Comparison of ENCODE assay signal across 9 cellular contexts in genomic region chr3:171874251-171874679, GRCh38. TPM values are rescaled to one million over a fixed set of nuclear protein-coding genes. Genes with fewer than 3 reads are reported as not detected.
DNase-seq lines count a peak whose midpoint lies in the region; ATAC-seq and TF ChIP-seq lines count a peak whose summit lies in the region.
"Had no signal": no experiment of that assay in that cellular context is flagged by ENCODE, and none has a peak within 500 bp of the region (broad histone marks: within the 10 kb centered on the region; RNA-seq: fewer than 3 reads in every experiment).

No MANE protein-coding gene starts in this region.

- no peaks in the 10 kb centered on the region for H3K9me3 ChIP-seq in HUES6 (ENCODE audit: control insufficient read depth, insufficient read depth, low read depth, low read length)
- no peaks in the 10 kb centered on the region for H3K9me3 ChIP-seq in tibial artery

- H3K9me3 Mint-ChIP-seq in brain: no peaks in the 10 kb centered on the region
- H3K9me3 Mint-ChIP-seq in activated CD4-positive, alpha-beta T cell treated with anti-CD3 and anti-CD28 coated beads for 36 hours (ENCODE audit: low read depth): no peaks in the 10 kb centered on the region

- POLR2A ChIA-PET in activated CD4-positive, alpha-beta T cell treated with anti-CD3 and anti-CD28 coated beads for 36 hours (lab: Charles Lee): no interaction called here

- DNase-seq in kidney epithelial cell (ENCODE audit: low read depth) (peak; percentile 94), tibial artery (no peak), amygdala (lab: John Stamatoyannopoulos, UW) (no peak), HuH-7.5 (ENCODE audit: low spot score) (no peak), NCI-H2107 (lab: John Stamatoyannopoulos, UW) (no peak)
- no peak for DNase-seq in activated CD4-positive, alpha-beta T cell treated with anti-CD3 and anti-CD28 coated beads for 36 hours
- DNase-seq: anterior cingulate cortex had no signal

- H3K27ac Mint-ChIP-seq in brain: peak overlapping the region in 4 of 5 experiments; percentile 39 to 86 (median 85)
- no peak overlapping the region for H3K27ac Mint-ChIP-seq in activated CD4-positive, alpha-beta T cell treated with anti-CD3 and anti-CD28 coated beads for 36 hours

- TF ChIP-seq CTCF in brain (conservative IDR thresholded peaks at IDR 0.05) (no peak), kidney epithelial cell (IDR thresholded peaks at IDR 0.05; ENCODE audit: insufficient read depth, low read length, poor library complexity, severe bottlenecking) (no peak), tibial artery (IDR thresholded peaks at IDR 0.05) (no peak)

- no peaks in the 10 kb centered on the region for H3K27me3 ChIP-seq in HUES6 (ENCODE audit: control insufficient read depth, insufficient read depth, low read length)
- H3K27me3 ChIP-seq in kidney epithelial cell (ENCODE audit: control insufficient read depth, insufficient read depth, low read length): no peaks in the 10 kb centered on the region
- H3K27me3 ChIP-seq in tibial artery: no peaks in the 10 kb centered on the region

- H3K9ac ChIP-seq in HUES6 (ENCODE audit: low read length): no peak overlapping the region

- H3K4me1 ChIP-seq in HUES6 (ENCODE audit: control insufficient read depth, insufficient read depth, low read length): peaks cover 31% of the 10 kb centered on the region
- H3K4me1 ChIP-seq in tibial artery: peaks cover 0 to 57% (median 29%) of the 10 kb centered on the region in 4 donors

- no peaks in the 10 kb centered on the region for H3K36me3 Mint-ChIP-seq in brain
- no peaks in the 10 kb centered on the region for H3K36me3 Mint-ChIP-seq in activated CD4-positive, alpha-beta T cell treated with anti-CD3 and anti-CD28 coated beads for 36 hours (ENCODE audit: low read depth)

- no peak for ATAC-seq in activated CD4-positive, alpha-beta T cell treated with anti-CD3 and anti-CD28 coated beads for 36 hours

- CTCF ChIA-PET in activated CD4-positive, alpha-beta T cell treated with anti-CD3 and anti-CD28 coated beads for 36 hours (lab: Charles Lee): no interaction called here

- H3K36me3 ChIP-seq in HUES6 (ENCODE audit: control insufficient read depth, insufficient read depth, low read length) (no peaks in the 10 kb centered on the region), kidney epithelial cell (ENCODE audit: control insufficient read depth, insufficient read depth, low read length) (no peaks in the 10 kb centered on the region), tibial artery (no peaks in the 10 kb centered on the region)

- intact Hi-C loops in tibial artery (cut with DNase I; ENCODE audit: low total_unique reads): no loop called here
- intact Hi-C loops in activated CD4-positive, alpha-beta T cell treated with anti-CD3 and anti-CD28 coated beads for 36 hours (cut with DNase I, micrococcal nuclease): no loop called here

- H3K4me3 Mint-ChIP-seq in brain: peak overlapping the region in 2 of 5 experiments; percentile 17 to 21
- no peak overlapping the region for H3K4me3 Mint-ChIP-seq in activated CD4-positive, alpha-beta T cell treated with anti-CD3 and anti-CD28 coated beads for 36 hours

- H3K4me1 Mint-ChIP-seq in brain: peaks cover 45% of the 10 kb centered on the region
- H3K4me1 Mint-ChIP-seq in activated CD4-positive, alpha-beta T cell treated with anti-CD3 and anti-CD28 coated beads for 36 hours: peaks cover 9% of the 10 kb centered on the region

- peaks cover 7% of the 10 kb centered on the region for H3K27me3 Mint-ChIP-seq in brain
- H3K27me3 Mint-ChIP-seq in activated CD4-positive, alpha-beta T cell treated with anti-CD3 and anti-CD28 coated beads for 36 hours: peaks cover 7% of the 10 kb centered on the region

- peak overlapping the region; percentile 35; the same call in 1 of the 2 replicates for H3K27ac ChIP-seq in HUES6 (ENCODE audit: low read depth, low read length)
- peak overlapping the region; percentile 36 to 49 for H3K27ac ChIP-seq in tibial artery

- H3K4me3 ChIP-seq in HUES6 (ENCODE audit: low read depth, low read length): no peak overlapping the region
- H3K4me3 ChIP-seq in kidney epithelial cell (ENCODE audit: low read depth, low read length): no peak overlapping the region
- H3K4me3 ChIP-seq in tibial artery: no peak overlapping the region

RNA-seq across cellular contexts. Expression of gene TMEM212, which starts 31.1 kb away (rescaled TPM):
- not detected for polyA plus RNA-seq in brain (ENCODE audit: insufficient read depth, low read depth, low replicate concordance)
- total RNA-seq in kidney epithelial cell: not detected in 2 replicates
- total RNA-seq in activated CD4-positive, alpha-beta T cell treated with anti-CD3 and anti-CD28 coated beads for 36 hours: not detected
